ENCODE assay signal across 25 cellular contexts in genomic region chr2:186670831-186671230, GRCh38. TPM values are rescaled to one million over a fixed set of nuclear protein-coding genes. Genes with fewer than 3 reads are reported as not detected.
"Had no signal": no experiment of that assay in that cellular context is flagged by ENCODE, and none has a peak within 500 bp of the region (broad histone marks: within the 10 kb centered on the region; RNA-seq: fewer than 3 reads in every experiment).

No MANE protein-coding gene starts in this region.

- H3K27ac ChIP-seq: PC-9, Peyer's patch, SJCRH30 had no signal

- H3K27me3 ChIP-seq: Peyer's patch, SJCRH30 had no signal

- H3K9me3 ChIP-seq: Peyer's patch had no signal

- DNase-seq: IMR-90; MV-4-11; NCI-H1048; NCI-H1105; NCI-H1417; NCI-H1436 treated with DMSO at 0.1 percent for 48 hours; NCI-H1694; NCI-H1930; NCI-H2081; NCI-H2107; NCI-H226; NCI-H446; NCI-H510A; NCI-H524 treated with DMSO at 0.1 percent for 48 hours; NCI-H69; NCI-H774; NK-92 treated with Interleukin-12 subunit alpha and Interleukin-12 subunit beta, amount 100 ng/mL, for 24 hours; PC-9; Peyer's patch; SHP77 treated with DMSO at 0.1 percent for 48 hours; SJCRH30 had no signal

- ATAC-seq: HepG2, Right ventricle myocardium inferior, SK-N-SH treated with all-trans-retinoic acid at 6 μM for 48 hours had no signal

RNA-seq across cellular contexts. Expression of gene FAM171B, which starts 23.0 kb away (rescaled TPM):
- total RNA-seq: OCI-LY7 had no signal
